31 cellular contexts compared by ENCODE assay signal in the genomic region with DNA sequence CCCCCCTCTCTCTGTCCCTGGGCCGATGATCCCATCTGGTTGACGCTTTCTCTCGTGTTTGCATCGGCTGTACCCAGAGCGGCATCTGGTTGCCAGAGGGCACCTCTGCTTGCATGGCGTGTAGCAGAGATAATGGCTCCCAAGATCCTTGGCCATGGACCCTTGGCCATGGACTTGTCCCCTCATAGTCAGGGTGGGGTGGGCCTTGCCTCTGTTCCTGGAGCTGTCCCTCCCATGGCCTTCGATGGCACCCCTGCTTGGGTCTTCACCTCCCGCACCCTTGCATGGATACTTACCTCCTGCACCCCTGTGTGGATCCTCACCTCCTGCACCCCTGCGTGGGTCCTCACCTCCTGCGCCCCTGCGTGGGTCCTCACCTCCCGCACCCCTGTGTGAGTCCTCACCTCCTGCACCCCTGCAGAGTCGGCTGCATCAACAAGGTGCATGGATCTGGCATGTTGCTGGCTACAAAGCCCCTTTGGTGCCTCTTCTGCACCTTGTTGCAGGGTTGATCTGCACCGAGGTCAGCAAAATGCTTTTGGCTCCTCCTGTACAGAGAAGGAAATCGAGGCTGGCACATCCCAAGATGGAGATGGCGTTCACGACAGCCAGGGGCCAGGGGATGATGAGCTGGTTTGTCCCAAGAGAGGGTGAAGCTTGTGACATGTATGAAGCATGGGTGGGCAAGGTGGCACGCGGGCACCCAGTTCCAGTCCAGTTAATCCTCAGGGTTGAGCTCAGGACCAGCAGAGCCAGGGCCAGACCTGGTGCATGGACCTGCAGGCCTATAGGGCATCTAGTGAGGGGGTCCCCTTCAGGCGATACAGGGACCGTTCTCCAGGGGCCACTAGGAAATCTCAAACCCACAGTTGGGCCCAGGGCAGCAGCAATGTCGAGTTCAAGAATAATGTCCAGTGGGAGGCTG.
"Had no signal": no experiment of that assay in that cellular context is flagged by ENCODE, and none has a peak within 500 bp of the region (broad histone marks: within the 10 kb centered on the region; RNA-seq: fewer than 3 reads in every experiment).

No MANE protein-coding gene starts in this region.

- H2AFZ ChIP-seq: hepatocyte had no signal

- H3K27me3 ChIP-seq: ascending aorta, cardiac muscle cell, colonic mucosa had no signal

- H3K4me2 ChIP-seq: hepatocyte had no signal

- ATAC-seq: activated CD4-positive, CD25-positive, alpha-beta regulatory T cell treated with anti-CD3 and anti-CD28 coated beads, Interleukin-2, amount 50 U/mL, for 24 hours; activated CD8-positive, alpha-beta T cell treated with anti-CD3 and anti-CD28 coated beads for 36 hours; activated naive CD4-positive, alpha-beta T cell treated with anti-CD3 and anti-CD28 coated beads, Interleukin-2, amount 50 U/mL, for 72 hours; activated T-cell treated with anti-CD3 and anti-CD28 coated beads, Interleukin-2, amount 50 U/mL, for 4 hours; activated T-helper 17 cell treated with anti-CD3 and anti-CD28 coated beads, Interleukin-2, amount 50 U/mL, for 72 hours; gastroesophageal sphincter; heart right ventricle had no signal

- H3K4me3 ChIP-seq: ascending aorta, breast epithelium, cardiac muscle cell, colonic mucosa, esophagus squamous epithelium, gastroesophageal sphincter, heart right ventricle, hepatocyte had no signal

- H3K4me1 ChIP-seq: ascending aorta, breast epithelium, colonic mucosa, gastroesophageal sphincter, heart right ventricle had no signal

- H3K36me3 ChIP-seq: ascending aorta, breast epithelium, cardiac muscle cell, colonic mucosa, esophagus squamous epithelium, gastroesophageal sphincter, heart right ventricle, WERI-Rb-1 had no signal

- DNase-seq: activated B cell treated with CpG ODN at 0.5 μM for 24 hours; activated CD4-positive, alpha-beta T cell treated with anti-CD3 and anti-CD28 coated beads for 48 hours; activated CD4-positive, alpha-beta T cell treated with anti-CD3 and anti-CD28 coated beads, Interleukin-2, amount 50 U/mL, for 1 hour; activated CD4-positive, alpha-beta T cell treated with anti-CD3 and anti-CD28 coated beads, Interleukin-2, amount 50 U/mL, for 48 hours; activated CD8-positive, alpha-beta memory T cell treated with anti-CD3 and anti-CD28 coated beads for 24 hours; activated CD8-positive, alpha-beta T cell treated with anti-CD3 and anti-CD28 coated beads for 36 hours; activated effector memory CD4-positive, alpha-beta T cell treated with Interleukin-2 at 50 U/mL for 16 hours; activated gamma-delta T cell treated with Interleukin-2 at 50 U/mL for 16 hours; activated naive CD4-positive, alpha-beta T cell treated with Interleukin-2 at 50 U/mL for 16 hours; activated naive CD8-positive, alpha-beta T cell treated with anti-CD3 and anti-CD28 coated beads, Interleukin-2, amount 10 ng/mL, durations not matched to agents 7 days and 5 days; activated T-cell treated with anti-CD3 and anti-CD28 coated beads, Interleukin-2, amount 50 U/mL, for 4 hours; central memory CD4-positive, alpha-beta T cell; cerebellar nuclear complex; colonic mucosa; effector CD8-positive, alpha-beta T cell; esophagus squamous epithelium; foreskin melanocyte; heart right ventricle; T1000; WERI-Rb-1 had no signal

- H3K9me3 Mint-ChIP-seq: activated CD8-positive, alpha-beta T cell treated with anti-CD3 and anti-CD28 coated beads for 36 hours; activated naive CD4-positive, alpha-beta T cell treated with anti-CD3 and anti-CD28 coated beads, Interleukin-2, amount 50 U/mL, for 72 hours; activated naive CD8-positive, alpha-beta T cell treated with anti-CD3 and anti-CD28 coated beads, Interleukin-2, amount 10 ng/mL, durations not matched to agents 7 days and 5 days; activated T-cell treated with anti-CD3 and anti-CD28 coated beads, Interleukin-2, amount 50 U/mL, for 4 hours; activated T-helper 17 cell treated with anti-CD3 and anti-CD28 coated beads, Interleukin-2, amount 50 U/mL, for 72 hours; T-helper 2 cell treated with Interferon-gamma antibody and Interleukin-4, amounts not matched to agents 5 μg/mL and 100 μg/mL, for 36 hours had no signal

- H3K36me3 Mint-ChIP-seq: activated naive CD4-positive, alpha-beta T cell treated with anti-CD3 and anti-CD28 coated beads, Interleukin-2, amount 50 U/mL, for 72 hours; activated naive CD8-positive, alpha-beta T cell treated with anti-CD3 and anti-CD28 coated beads, Interleukin-2, amount 10 ng/mL, durations not matched to agents 7 days and 5 days; brain had no signal

- H3K9me3 ChIP-seq: ascending aorta, colonic mucosa, esophagus squamous epithelium, gastroesophageal sphincter, heart right ventricle had no signal

- H3K4me1 Mint-ChIP-seq: activated B cell treated with CpG ODN at 0.5 μM for 24 hours; activated naive CD8-positive, alpha-beta T cell treated with anti-CD3 and anti-CD28 coated beads, Interleukin-2, amount 10 ng/mL, durations not matched to agents 7 days and 5 days; activated T-helper 17 cell treated with anti-CD3 and anti-CD28 coated beads, Interleukin-2, amount 50 U/mL, for 72 hours had no signal

- H3K4me3 Mint-ChIP-seq: activated B cell treated with CpG ODN at 0.5 μM for 24 hours; activated CD8-positive, alpha-beta T cell treated with anti-CD3 and anti-CD28 coated beads for 36 hours; activated naive CD8-positive, alpha-beta T cell treated with anti-CD3 and anti-CD28 coated beads, Interleukin-2, amount 10 ng/mL, durations not matched to agents 7 days and 5 days; activated T-cell treated with anti-CD3 and anti-CD28 coated beads, Interleukin-2, amount 50 U/mL, for 4 hours; activated T-helper 17 cell treated with anti-CD3 and anti-CD28 coated beads, Interleukin-2, amount 50 U/mL, for 72 hours; brain; T-helper 2 cell treated with Interferon-gamma antibody and Interleukin-4, amounts not matched to agents 5 μg/mL and 100 μg/mL, for 36 hours had no signal

- H3K27ac Mint-ChIP-seq: activated B cell treated with CpG ODN at 0.5 μM for 24 hours; activated CD8-positive, alpha-beta T cell treated with anti-CD3 and anti-CD28 coated beads for 36 hours; activated naive CD4-positive, alpha-beta T cell treated with anti-CD3 and anti-CD28 coated beads, Interleukin-2, amount 50 U/mL, for 72 hours; activated naive CD8-positive, alpha-beta T cell treated with anti-CD3 and anti-CD28 coated beads, Interleukin-2, amount 10 ng/mL, durations not matched to agents 7 days and 5 days; activated T-helper 17 cell treated with anti-CD3 and anti-CD28 coated beads, Interleukin-2, amount 50 U/mL, for 72 hours; T-helper 2 cell treated with Interferon-gamma antibody and Interleukin-4, amounts not matched to agents 5 μg/mL and 100 μg/mL, for 36 hours had no signal

- H3K27ac ChIP-seq: ascending aorta, breast epithelium, cardiac muscle cell, colonic mucosa, epithelial cell of prostate, esophagus squamous epithelium, gastroesophageal sphincter, heart right ventricle, hepatocyte had no signal

- H3K27me3 Mint-ChIP-seq: brain had no signal
